20 cellular contexts compared by ENCODE assay signal in genomic region chr19:5654931-5655330, GRCh38.
"Had no signal": no experiment of that assay in that cellular context is flagged by ENCODE, and none has a peak within 500 bp of the region (broad histone marks: within the 10 kb centered on the region; RNA-seq: fewer than 3 reads in every experiment).

No MANE protein-coding gene starts in this region.

- H3K4me3 ChIP-seq: left ventricle myocardium inferior, lung, right atrium auricular region, smooth muscle cell, tibial artery, upper lobe of left lung, uterus had no signal

- H3K4me1 Mint-ChIP-seq: immature natural killer cell; stimulated activated effector memory CD8-positive, alpha-beta T cell treated with anti-CD3 and anti-CD28 coated beads, Interleukin-12 subunit alpha, Interleukin-12 subunit beta, amount 100 ng/mL, for 72 hours had no signal

- H3K4me3 Mint-ChIP-seq: effector memory CD8-positive, alpha-beta T cell; immature natural killer cell; naive thymus-derived CD4-positive, alpha-beta T cell; stimulated activated effector memory CD8-positive, alpha-beta T cell treated with anti-CD3 and anti-CD28 coated beads, Interleukin-12 subunit alpha, Interleukin-12 subunit beta, amount 100 ng/mL, for 72 hours; stimulated activated naive CD8-positive, alpha-beta T cell treated with anti-CD3 and anti-CD28 coated beads, Interleukin-15, Interleukin-2, amounts not matched to agents 100 ng/mL and 50 ng/mL, for 24 hours had no signal

- H3K9me3 ChIP-seq: left ventricle myocardium inferior, neutrophil, right atrium auricular region, tibial artery, upper lobe of left lung, uterus had no signal

- FAIRE-seq: kidney had no signal

- DNase-seq: effector memory CD8-positive, alpha-beta T cell; erythroblast; foreskin keratinocyte; immature natural killer cell; kidney; left cardiac atrium; left ventricle myocardium inferior; mesendoderm; naive thymus-derived CD4-positive, alpha-beta T cell; stimulated activated CD4-positive, alpha-beta T cell treated with anti-CD3 and anti-CD28 coated beads, Interleukin-4, amount 100 ng/mL, for 1 hour; stimulated activated CD8-positive, alpha-beta memory T cell treated with anti-CD3 and anti-CD28 coated beads, Interleukin-4, amount 100 ng/mL, for 48 hours; upper lobe of left lung; uterus had no signal

- H3K27me3 ChIP-seq: foreskin keratinocyte, neutrophil, right atrium auricular region, tibial artery, upper lobe of left lung, uterus had no signal

- H3K4me1 ChIP-seq: foreskin keratinocyte, left ventricle myocardium inferior, right atrium auricular region, tibial artery, upper lobe of left lung, uterus had no signal

- H3K9me3 Mint-ChIP-seq: effector memory CD8-positive, alpha-beta T cell; immature natural killer cell; naive thymus-derived CD4-positive, alpha-beta T cell; stimulated activated effector memory CD8-positive, alpha-beta T cell treated with anti-CD3 and anti-CD28 coated beads, Interleukin-12 subunit alpha, Interleukin-12 subunit beta, amount 100 ng/mL, for 72 hours; stimulated activated naive CD8-positive, alpha-beta T cell treated with anti-CD3 and anti-CD28 coated beads, Interleukin-15, Interleukin-2, amounts not matched to agents 100 ng/mL and 50 ng/mL, for 24 hours had no signal

- H3K27ac ChIP-seq: foreskin keratinocyte, left ventricle myocardium inferior, neutrophil, right atrium auricular region, tibial artery, upper lobe of left lung, uterus had no signal

- H3K27ac Mint-ChIP-seq: stimulated activated naive CD8-positive, alpha-beta T cell treated with anti-CD3 and anti-CD28 coated beads, Interleukin-15, Interleukin-2, amounts not matched to agents 100 ng/mL and 50 ng/mL, for 24 hours had no signal

- ATAC-seq: effector memory CD8-positive, alpha-beta T cell; foreskin keratinocyte; left cardiac atrium; naive thymus-derived CD4-positive, alpha-beta T cell; stimulated activated effector memory CD8-positive, alpha-beta T cell treated with anti-CD3 and anti-CD28 coated beads, Interleukin-12 subunit alpha, Interleukin-12 subunit beta, amount 100 ng/mL, for 72 hours had no signal

- H3K27me3 Mint-ChIP-seq: effector memory CD8-positive, alpha-beta T cell; naive thymus-derived CD4-positive, alpha-beta T cell; stimulated activated naive CD8-positive, alpha-beta T cell treated with anti-CD3 and anti-CD28 coated beads, Interleukin-15, Interleukin-2, amounts not matched to agents 100 ng/mL and 50 ng/mL, for 24 hours had no signal
